In genomic region chr12:106299193-106299794, GRCh38 we compare ENCODE assay signal across 13 cellular contexts. TPM values are rescaled to one million over a fixed set of nuclear protein-coding genes. Genes with fewer than 3 reads are reported as not detected.
DNase-seq lines count a peak whose midpoint lies in the region; ATAC-seq and TF ChIP-seq lines count a peak whose summit lies in the region.
"Had no signal": no experiment of that assay in that cellular context is flagged by ENCODE, and none has a peak within 500 bp of the region (broad histone marks: within the 10 kb centered on the region; RNA-seq: fewer than 3 reads in every experiment).

No MANE protein-coding gene starts in this region.

- no peak for TF ChIP-seq POLR2A in esophagus squamous epithelium (IDR thresholded peaks at IDR 0.05)

- WGBS in heart right ventricle, 2 donors = 43 to 45% methylated on average over 4 of the region's 4 CpGs
- WGBS in esophagus squamous epithelium, 2 donors = 22 to 31% methylated on average over 4 of the region's 4 CpGs

- peak overlapping the region in 2 of 3 experiments; percentile 57 to 68 for H3K4me3 Mint-ChIP-seq in nephron
- H3K4me3 Mint-ChIP-seq: activated T-helper 17 cell treated with anti-CD3 and anti-CD28 coated beads, Interleukin-2, amount 50 U/mL, for 72 hours had no signal

- TF ChIP-seq CTCF in heart right ventricle (IDR thresholded peaks at IDR 0.05) = no peak
- TF ChIP-seq CTCF in esophagus squamous epithelium (IDR thresholded peaks at IDR 0.05) = no peak
- no peak for TF ChIP-seq CTCF in nephron (IDR thresholded peaks at IDR 0.05; ENCODE audit: unreplicated experiment in 3 of 3)

- peaks cover 7 to 48% (median 37%) of the 10 kb centered on the region in 9 donors for H3K4me1 ChIP-seq in heart right ventricle
- H3K4me1 ChIP-seq in esophagus squamous epithelium = peaks cover 0 to 59% (median 26%) of the 10 kb centered on the region in 3 donors

- H3K9me3 Mint-ChIP-seq in nephron = no peaks in the 10 kb centered on the region
- H3K9me3 Mint-ChIP-seq: activated T-helper 17 cell treated with anti-CD3 and anti-CD28 coated beads, Interleukin-2, amount 50 U/mL, for 72 hours had no signal

- H3K27ac ChIP-seq in heart right ventricle (peak overlapping the region in 9 of 10 donors; percentile 33 to 98 (median 98)), esophagus squamous epithelium (peak overlapping the region in 3 of 4 donors; percentile 96 to 99 (median 98))

- H3K4me3 ChIP-seq in heart right ventricle (no peak overlapping the region), esophagus squamous epithelium (peak overlapping the region in 1 of 4 donors; percentile 6)
- H3K4me3 ChIP-seq: smooth muscle cell had no signal

- ATAC-seq in heart right ventricle (no peak), Right ventricle myocardium inferior (no peak), HG03521 (IDR thresholded peaks at IDR 0.05; ENCODE audit: unreplicated experiment) (no peak), HG02970 (IDR thresholded peaks at IDR 0.05; ENCODE audit: low FRiP score, unreplicated experiment) (no peak)
- ATAC-seq: activated T-helper 17 cell treated with anti-CD3 and anti-CD28 coated beads, Interleukin-2, amount 50 U/mL, for 72 hours had no signal

- peak overlapping the region in 2 of 3 experiments; percentile 24 to 56 for H3K27ac Mint-ChIP-seq in nephron
- H3K27ac Mint-ChIP-seq: activated T-helper 17 cell treated with anti-CD3 and anti-CD28 coated beads, Interleukin-2, amount 50 U/mL, for 72 hours had no signal

- DNase-seq in heart right ventricle = no peak
- DNase-seq in Right ventricle myocardium inferior (ENCODE audit: missing footprints) = no peak
- DNase-seq in esophagus squamous epithelium (lab: John Stamatoyannopoulos, UW) = no peak
- no peak for DNase-seq in NCI-H82 treated with DMSO at 0.1 percent for 48 hours (lab: John Stamatoyannopoulos, UW; ENCODE audit: unreplicated experiment)
- DNase-seq in mesenteric fat pad (ENCODE audit: low spot score) = no peak
- DNase-seq: naive B cell; NCI-H1436; NK-92 treated with Interleukin-12 subunit alpha and Interleukin-12 subunit beta, amount 100 ng/mL, for 24 hours had no signal

- intact Hi-C loops in heart right ventricle (cut with DNase I) (no loop called here), Right ventricle myocardium inferior (cut with DNase I) (no loop called here), esophagus squamous epithelium (cut with DNase I) (no loop called here)

- no peaks in the 10 kb centered on the region for H3K27me3 Mint-ChIP-seq in nephron (ENCODE audit: low read depth)
- H3K27me3 Mint-ChIP-seq: activated T-helper 17 cell treated with anti-CD3 and anti-CD28 coated beads, Interleukin-2, amount 50 U/mL, for 72 hours had no signal

- H3K36me3 ChIP-seq in heart right ventricle = no peaks in the 10 kb centered on the region
- no peaks in the 10 kb centered on the region for H3K36me3 ChIP-seq in esophagus squamous epithelium

- peaks cover 25% of the 10 kb centered on the region for H3K4me1 Mint-ChIP-seq in nephron

- H3K27me3 ChIP-seq in heart right ventricle (no peaks in the 10 kb centered on the region), esophagus squamous epithelium (no peaks in the 10 kb centered on the region)

- no peaks in the 10 kb centered on the region for H3K9me3 ChIP-seq in heart right ventricle
- no peaks in the 10 kb centered on the region for H3K9me3 ChIP-seq in esophagus squamous epithelium

- H3K36me3 Mint-ChIP-seq in nephron (ENCODE audit: low read depth) = no peaks in the 10 kb centered on the region

RNA-seq across cellular contexts. Expression of gene TCP11L2, which starts 3.2 kb away (rescaled TPM):
- 100 to 1,000 TPM in 9 of 10 donors, 10 to 100 TPM in 1; 77.6 to 168 (median 120) TPM for total RNA-seq in heart right ventricle
- 10 to 100 TPM in 1 of 2 donors, 1 to 10 TPM in 1; 4.9 to 15.4 TPM for polyA plus RNA-seq in heart right ventricle
- 93.7 TPM for total RNA-seq in Right ventricle myocardium inferior
- 10 to 100 TPM; 17.3 to 52.8 (median 27.7) TPM for total RNA-seq in esophagus squamous epithelium
- 19.4 TPM for total RNA-seq in mesenteric fat pad

RNA-seq across cellular contexts. Expression of gene CKAP4, which starts 51.5 kb away (rescaled TPM):
- total RNA-seq in heart right ventricle (10 to 100 TPM; 38.5 to 63.2 (median 47.9) TPM), Right ventricle myocardium inferior (40.2 TPM), esophagus squamous epithelium (100 to 1,000 TPM in 2 of 4 donors, 10 to 100 TPM in 2; 58.9 to 127 (median 103) TPM), mesenteric fat pad (46.0 TPM)
- 10 to 100 TPM; 12.9 to 40.1 TPM for polyA plus RNA-seq in heart right ventricle

RNA-seq across cellular contexts. Expression of gene POLR3B, which starts 58.3 kb away (rescaled TPM):
- total RNA-seq in heart right ventricle = 10 to 100 TPM in 4 of 10 donors, 1 to 10 TPM in 6; 7.4 to 12.0 (median 9.6) TPM
- 1 to 10 TPM; 2.0 to 5.0 TPM for polyA plus RNA-seq in heart right ventricle
- total RNA-seq in Right ventricle myocardium inferior = 7.3 TPM
- 10 to 100 TPM; 10.7 to 16.2 (median 12.0) TPM for total RNA-seq in esophagus squamous epithelium
- total RNA-seq in mesenteric fat pad = 11.8 TPM
